1 cellular context compared by ENCODE assay signal in genomic region chr20:50321797-50322480, GRCh38.
TF ChIP-seq lines count a peak whose summit lies in the region.

No MANE protein-coding gene starts in this region.

TF ChIP-seq in HepG2, 621 proteins besides CTCF, POLR2A, EP300 and RAD21 (continued from another document and continues in another):
- TF ChIP-seq ZHX2 (IDR thresholded peaks at IDR 0.05; ENCODE audit: low read depth): peak; percentile 32; the same call in 1 of the 2 replicates
- TF ChIP-seq ZHX2 (CRISPR knock-in tag; IDR thresholded peaks at IDR 0.05; ENCODE audit: borderline replicate concordance): no peak
- TF ChIP-seq POGZ (CRISPR knock-in tag; IDR thresholded peaks at IDR 0.05): peak; percentile 32; the same call in 1 of the 2 replicates
- TF ChIP-seq MXD1 (CRISPR knock-in tag; IDR thresholded peaks at IDR 0.05): peak; percentile 60; the same call in 1 of the 2 replicates
- 0 out of 2 replicates have a peak, but pooled peaks have one; percentile 52 for TF ChIP-seq ZNF451 (CRISPR knock-in tag; IDR thresholded peaks at IDR 0.05)
- peak; percentile 35; the same call in 1 of the 2 replicates for TF ChIP-seq ETV5 (CRISPR knock-in tag; IDR thresholded peaks at IDR 0.05; ENCODE audit: borderline replicate concordance)
- 0 out of 2 replicates have a peak, but pooled peaks have one; percentile 11 for TF ChIP-seq ZNF224 (CRISPR knock-in tag; IDR thresholded peaks at IDR 0.05)
- TF ChIP-seq ZNF652 (CRISPR knock-in tag; IDR thresholded peaks at IDR 0.05; ENCODE audit: borderline replicate concordance, low read depth): peak; percentile 67; the same call in 1 of the 2 replicates
- TF ChIP-seq FOXP1 (IDR thresholded peaks at IDR 0.05): no peak
- no peak for TF ChIP-seq FOXP1 (CRISPR knock-in tag; IDR thresholded peaks at IDR 0.05)
- TF ChIP-seq ZKSCAN5 (CRISPR knock-in tag; IDR thresholded peaks at IDR 0.05): 0 out of 2 replicates have a peak, but pooled peaks have one; percentile 44
- peak; percentile 96 for TF ChIP-seq HNRNPL (IDR thresholded peaks at IDR 0.05; ENCODE audit: low read depth, low read length)
- TF ChIP-seq ZNF512 (CRISPR knock-in tag; IDR thresholded peaks at IDR 0.05): 0 out of 2 replicates have a peak, but pooled peaks have one; percentile 59
- peak; percentile 3; the same call in 1 of the 2 replicates for TF ChIP-seq ZNF280B (CRISPR knock-in tag; IDR thresholded peaks at IDR 0.05; ENCODE audit: borderline replicate concordance)
- TF ChIP-seq CHCHD3 (CRISPR knock-in tag; IDR thresholded peaks at IDR 0.05): 0 out of 2 replicates have a peak, but pooled peaks have one; percentile 51
- TF ChIP-seq ATRX (CRISPR knock-in tag; IDR thresholded peaks at IDR 0.05; ENCODE audit: borderline replicate concordance): no peak
- TF ChIP-seq TEAD3 (CRISPR knock-in tag; optimal IDR thresholded peaks at IDR 0.05; ENCODE audit: borderline replicate concordance): no peak
- TF ChIP-seq SP5 (CRISPR knock-in tag; IDR thresholded peaks at IDR 0.05; ENCODE audit: borderline replicate concordance, low read depth): no peak
- peak; percentile 6; the same call in 1 of the 2 replicates for TF ChIP-seq RXRB (CRISPR knock-in tag; IDR thresholded peaks at IDR 0.05; ENCODE audit: borderline replicate concordance)
- TF ChIP-seq JUNB (CRISPR knock-in tag; IDR thresholded peaks at IDR 0.05; ENCODE audit: borderline replicate concordance): no peak
- TF ChIP-seq SMC3 (IDR thresholded peaks at IDR 0.05; ENCODE audit: low read length): no peak
- TF ChIP-seq ZNF253 (CRISPR knock-in tag; IDR thresholded peaks at IDR 0.05; ENCODE audit: borderline replicate concordance): peak; percentile 31; the same call in 1 of the 2 replicates
- no peak for TF ChIP-seq HDAC1 (CRISPR knock-in tag; IDR thresholded peaks at IDR 0.05)
- peak; percentile 49; the same call in 1 of the 2 replicates for TF ChIP-seq SMAD1 (CRISPR knock-in tag; IDR thresholded peaks at IDR 0.05; ENCODE audit: borderline replicate concordance, low read depth)
- TF ChIP-seq ZNF383 (CRISPR knock-in tag; IDR thresholded peaks at IDR 0.05; ENCODE audit: borderline replicate concordance): 0 out of 2 replicates have a peak, but pooled peaks have one; percentile 76
- 0 out of 2 replicates have a peak, but pooled peaks have one; percentile 56 for TF ChIP-seq ZBTB4 (CRISPR knock-in tag; IDR thresholded peaks at IDR 0.05; ENCODE audit: borderline replicate concordance)
- TF ChIP-seq ZNF276 (CRISPR knock-in tag; IDR thresholded peaks at IDR 0.05; ENCODE audit: low read depth): no peak
- peak; percentile 31; the same call in 1 of the 2 replicates for TF ChIP-seq PATZ1 (CRISPR knock-in tag; IDR thresholded peaks at IDR 0.05)
- 0 out of 2 replicates have a peak, but pooled peaks have one; percentile 3 for TF ChIP-seq SALL2 (CRISPR knock-in tag; IDR thresholded peaks at IDR 0.05)
- TF ChIP-seq ZNF768 (CRISPR knock-in tag; IDR thresholded peaks at IDR 0.05): peak; percentile 86
- TF ChIP-seq DZIP1 (CRISPR knock-in tag; IDR thresholded peaks at IDR 0.05): peak; percentile 26; the same call in 1 of the 2 replicates
- TF ChIP-seq HIC2 (CRISPR knock-in tag; IDR thresholded peaks at IDR 0.05; ENCODE audit: low read depth): peak; percentile 95
- TF ChIP-seq ZNF354B (CRISPR knock-in tag; IDR thresholded peaks at IDR 0.05): 0 out of 2 replicates have a peak, but pooled peaks have one; percentile 64
- TF ChIP-seq U2AF1 (optimal IDR thresholded peaks at IDR 0.05; ENCODE audit: low read depth, low read length): peak; percentile 66
